ENCODE assay signal across 18 cellular contexts in genomic region chr5:110356687-110357086, GRCh38.
"Had no signal": no experiment of that assay in that cellular context is flagged by ENCODE, and none has a peak within 500 bp of the region (broad histone marks: within the 10 kb centered on the region; RNA-seq: fewer than 3 reads in every experiment).

No MANE protein-coding gene starts in this region.

- H3K27ac Mint-ChIP-seq: activated CD4-positive, alpha-beta memory T cell treated with anti-CD3 and anti-CD28 coated beads, Interleukin-2, amount 10 ng/mL, durations not matched to agents 7 days and 5 days; activated CD8-positive, alpha-beta memory T cell treated with anti-CD3 and anti-CD28 coated beads, Interleukin-2, amount 10 ng/mL, durations not matched to agents 7 days and 5 days; effector memory CD8-positive, alpha-beta T cell; stimulated activated naive CD8-positive, alpha-beta T cell treated with anti-CD3 and anti-CD28 coated beads, Interleukin-15, Interleukin-2, amounts not matched to agents 100 ng/mL and 50 ng/mL, for 24 hours had no signal

- H3K27me3 Mint-ChIP-seq: activated CD4-positive, alpha-beta memory T cell treated with anti-CD3 and anti-CD28 coated beads, Interleukin-2, amount 10 ng/mL, durations not matched to agents 7 days and 5 days; activated CD8-positive, alpha-beta memory T cell treated with anti-CD3 and anti-CD28 coated beads, Interleukin-2, amount 10 ng/mL, durations not matched to agents 7 days and 5 days; stimulated activated naive CD8-positive, alpha-beta T cell treated with anti-CD3 and anti-CD28 coated beads, Interleukin-15, Interleukin-2, amounts not matched to agents 100 ng/mL and 50 ng/mL, for 24 hours had no signal

- H3K36me3 ChIP-seq: ascending aorta, cardiac muscle cell, esophagus squamous epithelium, left ventricle myocardium inferior, transverse colon, uterus had no signal

- H3K9me3 Mint-ChIP-seq: activated CD4-positive, alpha-beta memory T cell treated with anti-CD3 and anti-CD28 coated beads, Interleukin-2, amount 10 ng/mL, durations not matched to agents 7 days and 5 days; effector memory CD8-positive, alpha-beta T cell; stimulated activated naive CD8-positive, alpha-beta T cell treated with anti-CD3 and anti-CD28 coated beads, Interleukin-15, Interleukin-2, amounts not matched to agents 100 ng/mL and 50 ng/mL, for 24 hours had no signal

- H3K4me3 Mint-ChIP-seq: activated CD4-positive, alpha-beta memory T cell treated with anti-CD3 and anti-CD28 coated beads, Interleukin-2, amount 10 ng/mL, durations not matched to agents 7 days and 5 days; activated CD8-positive, alpha-beta memory T cell treated with anti-CD3 and anti-CD28 coated beads, Interleukin-2, amount 10 ng/mL, durations not matched to agents 7 days and 5 days; effector memory CD8-positive, alpha-beta T cell; stimulated activated naive CD8-positive, alpha-beta T cell treated with anti-CD3 and anti-CD28 coated beads, Interleukin-15, Interleukin-2, amounts not matched to agents 100 ng/mL and 50 ng/mL, for 24 hours had no signal

- DNase-seq: activated CD4-positive, alpha-beta memory T cell treated with anti-CD3 and anti-CD28 coated beads, Interleukin-2, amount 10 ng/mL, durations not matched to agents 7 days and 5 days; activated CD4-positive, alpha-beta T cell treated with anti-CD3 and anti-CD28 coated beads for 48 hours; activated CD4-positive, CD25-positive, alpha-beta regulatory T cell; activated CD8-positive, alpha-beta memory T cell treated with anti-CD3 and anti-CD28 coated beads, Interleukin-2, amount 10 ng/mL, durations not matched to agents 7 days and 5 days; activated naive CD4-positive, alpha-beta T cell treated with anti-CD3 and anti-CD28 coated beads, Interleukin-2, amount 50 U/mL, for 16 hours; effector memory CD8-positive, alpha-beta T cell; esophagus squamous epithelium; foreskin melanocyte; head of caudate nucleus; left ventricle myocardium inferior; mammary epithelial cell; occipital lobe; stimulated activated CD4-positive, alpha-beta T cell treated with anti-CD3 and anti-CD28 coated beads, Interleukin-2, amount 100 ng/mL, for 48 hours; transverse colon; uterus had no signal

- ATAC-seq: activated CD8-positive, alpha-beta memory T cell treated with anti-CD3 and anti-CD28 coated beads, Interleukin-2, amount 10 ng/mL, durations not matched to agents 7 days and 5 days; effector memory CD8-positive, alpha-beta T cell had no signal

- H3K4me1 ChIP-seq: ascending aorta, esophagus squamous epithelium, left ventricle myocardium inferior, transverse colon, uterus had no signal

- H3K36me3 Mint-ChIP-seq: activated CD8-positive, alpha-beta memory T cell treated with anti-CD3 and anti-CD28 coated beads, Interleukin-2, amount 10 ng/mL, durations not matched to agents 7 days and 5 days had no signal

- H3K4me3 ChIP-seq: ascending aorta, cardiac muscle cell, esophagus squamous epithelium, left ventricle myocardium inferior, transverse colon, uterus had no signal

- H3K9me3 ChIP-seq: ascending aorta, esophagus squamous epithelium, left ventricle myocardium inferior, transverse colon, uterus had no signal

- H3K4me1 Mint-ChIP-seq: activated CD4-positive, alpha-beta memory T cell treated with anti-CD3 and anti-CD28 coated beads, Interleukin-2, amount 10 ng/mL, durations not matched to agents 7 days and 5 days; activated CD8-positive, alpha-beta memory T cell treated with anti-CD3 and anti-CD28 coated beads, Interleukin-2, amount 10 ng/mL, durations not matched to agents 7 days and 5 days had no signal

- H3K27ac ChIP-seq: ascending aorta, cardiac muscle cell, esophagus squamous epithelium, left ventricle myocardium inferior, transverse colon, uterus had no signal

- H3K27me3 ChIP-seq: ascending aorta, cardiac muscle cell, esophagus squamous epithelium, transverse colon, uterus had no signal
